8 cellular contexts compared by ENCODE assay signal in genomic region chr20:36063916-36064660, GRCh38.
DNase-seq lines count a peak whose midpoint lies in the region; ATAC-seq, FAIRE-seq and TF ChIP-seq lines count a peak whose summit lies in the region.

No MANE protein-coding gene starts in this region.

- no peak for TF ChIP-seq POLR2A in testis (IDR thresholded peaks at IDR 0.05)

- H3K36me3 Mint-ChIP-seq in activated CD8-positive, alpha-beta memory T cell treated with anti-CD3 and anti-CD28 coated beads, Interleukin-2, amount 10 ng/mL, durations not matched to agents 7 days and 5 days, result peaks cover 2% of the 10 kb centered on the region
- no peaks in the 10 kb centered on the region for H3K36me3 Mint-ChIP-seq in activated naive CD8-positive, alpha-beta T cell treated with anti-CD3 and anti-CD28 coated beads, Interleukin-2, amount 50 U/mL, for 24 hours (ENCODE audit: low read depth)

- H3K4me3 ChIP-seq in kidney (ENCODE audit: low read length in 2 of 2) (peak overlapping the region; percentile 36 to 70), testis (peak overlapping the region; percentile 65)

- intact Hi-C loops in kidney (cut with DNase I), result no loop called here
- intact Hi-C loops in testis (cut with DNase I; ENCODE audit: low total_unique reads), result no loop called here

- peaks cover 4% of the 10 kb centered on the region for H3K4me1 Mint-ChIP-seq in activated CD8-positive, alpha-beta memory T cell treated with anti-CD3 and anti-CD28 coated beads, Interleukin-2, amount 10 ng/mL, durations not matched to agents 7 days and 5 days
- H3K4me1 Mint-ChIP-seq in activated naive CD8-positive, alpha-beta T cell treated with anti-CD3 and anti-CD28 coated beads, Interleukin-2, amount 50 U/mL, for 24 hours, result peaks cover 5% of the 10 kb centered on the region

- DNase-seq in activated CD8-positive, alpha-beta memory T cell treated with anti-CD3 and anti-CD28 coated beads, Interleukin-2, amount 10 ng/mL, durations not matched to agents 7 days and 5 days, result no peak
- DNase-seq in activated CD8-positive, alpha-beta memory T cell treated with anti-CD3 and anti-CD28 coated beads, Interleukin-2, amount 50 U/mL, for 4 hours, result no peak
- peak; percentile 13 for DNase-seq in activated naive CD8-positive, alpha-beta T cell treated with anti-CD3 and anti-CD28 coated beads, Interleukin-2, amount 50 U/mL, for 24 hours
- DNase-seq in kidney, result no peak
- DNase-seq in testis, result peak; percentile 30
- no peak for DNase-seq in hepatic stellate cell (ENCODE audit: low spot score)
- DNase-seq in HuH-7 (ENCODE audit: low spot score), result no peak
- DNase-seq in D721Med (ENCODE audit: insufficient read length, low spot score), result no peak

- 17 to 21% methylated on average over 16 to 20 of the region's 26 CpGs for WGBS in testis, 2 donors

- H3K27ac Mint-ChIP-seq in activated CD8-positive, alpha-beta memory T cell treated with anti-CD3 and anti-CD28 coated beads, Interleukin-2, amount 10 ng/mL, durations not matched to agents 7 days and 5 days, result no peak overlapping the region
- H3K27ac Mint-ChIP-seq in activated naive CD8-positive, alpha-beta T cell treated with anti-CD3 and anti-CD28 coated beads, Interleukin-2, amount 50 U/mL, for 24 hours, result no peak overlapping the region

- H3K27ac ChIP-seq in kidney (ENCODE audit: low read depth in 2 of 2, low read length in 2 of 2) (peak overlapping the region; percentile 92 to 99), testis (peak overlapping the region in 1 of 2 donors; percentile 81)

- peak overlapping the region; percentile 84 for H3K4me3 Mint-ChIP-seq in activated CD8-positive, alpha-beta memory T cell treated with anti-CD3 and anti-CD28 coated beads, Interleukin-2, amount 10 ng/mL, durations not matched to agents 7 days and 5 days
- peak overlapping the region; percentile 78 for H3K4me3 Mint-ChIP-seq in activated naive CD8-positive, alpha-beta T cell treated with anti-CD3 and anti-CD28 coated beads, Interleukin-2, amount 50 U/mL, for 24 hours

- peaks cover 20% of the 10 kb centered on the region for H3K27me3 Mint-ChIP-seq in activated CD8-positive, alpha-beta memory T cell treated with anti-CD3 and anti-CD28 coated beads, Interleukin-2, amount 10 ng/mL, durations not matched to agents 7 days and 5 days
- H3K27me3 Mint-ChIP-seq in activated naive CD8-positive, alpha-beta T cell treated with anti-CD3 and anti-CD28 coated beads, Interleukin-2, amount 50 U/mL, for 24 hours, result no peaks in the 10 kb centered on the region

- no peaks in the 10 kb centered on the region for H3K27me3 ChIP-seq in testis

- H3K4me1 ChIP-seq in kidney (ENCODE audit: control insufficient read depth in 1 of 2, insufficient read depth in 1 of 2, low read depth in 1 of 2, low read length in 2 of 2) (peaks cover 4 to 12% of the 10 kb centered on the region in 2 donors), testis (peaks cover 5% of the 10 kb centered on the region)

- FAIRE-seq in kidney (lab: Jason Lieb, UNC) (no peak), D721Med (lab: Jason Lieb, UNC) (no peak)

- peak overlapping the region in 1 of 2 donors; percentile 78 for H3K9ac ChIP-seq in kidney (ENCODE audit: low read length in 2 of 2)

- H3K9me3 ChIP-seq in kidney (ENCODE audit: control insufficient read depth in 1 of 2, low read length in 2 of 2), result no peaks in the 10 kb centered on the region
- no peaks in the 10 kb centered on the region for H3K9me3 ChIP-seq in testis

- ATAC-seq in activated CD8-positive, alpha-beta memory T cell treated with anti-CD3 and anti-CD28 coated beads, Interleukin-2, amount 10 ng/mL, durations not matched to agents 7 days and 5 days, result no peak
- ATAC-seq in activated naive CD8-positive, alpha-beta T cell treated with anti-CD3 and anti-CD28 coated beads, Interleukin-2, amount 50 U/mL, for 24 hours, result no peak

- no peaks in the 10 kb centered on the region for H3K36me3 ChIP-seq in kidney (ENCODE audit: control insufficient read depth in 1 of 2, insufficient read depth in 2 of 2, low read length in 2 of 2)
- no peaks in the 10 kb centered on the region for H3K36me3 ChIP-seq in testis (ENCODE audit: low read depth, missing control alignments)

- no peaks in the 10 kb centered on the region for H3K9me3 Mint-ChIP-seq in activated CD8-positive, alpha-beta memory T cell treated with anti-CD3 and anti-CD28 coated beads, Interleukin-2, amount 10 ng/mL, durations not matched to agents 7 days and 5 days (ENCODE audit: low read depth)
- H3K9me3 Mint-ChIP-seq in activated naive CD8-positive, alpha-beta T cell treated with anti-CD3 and anti-CD28 coated beads, Interleukin-2, amount 50 U/mL, for 24 hours, result no peaks in the 10 kb centered on the region

- CTCF ChIA-PET in activated CD8-positive, alpha-beta memory T cell treated with anti-CD3 and anti-CD28 coated beads, Interleukin-2, amount 10 ng/mL, durations not matched to agents 7 days and 5 days (lab: Charles Lee), result interaction anchor here (0.6 to 1.6 kb wide), 3 partner anchors 68 to 600 kb away, joined by 3 to 16 read pairs (median 3); no protein-coding TSS in a partner anchor

- no peak for TF ChIP-seq CTCF in kidney (IDR thresholded peaks at IDR 0.05; ENCODE audit: borderline replicate concordance, extremely low read depth, insufficient read depth)
- TF ChIP-seq CTCF in testis (IDR thresholded peaks at IDR 0.05), result no peak
- no peak for TF ChIP-seq CTCF in D721Med (IDR thresholded peaks at IDR 0.05; ENCODE audit: insufficient read depth, missing control alignments)

Comparison
In these comparisons a context has a peak if more than half of its experiments do, and no peak if none do; other contexts are left out.
1. DNase-seq: peak in activated naive CD8-positive, alpha-beta T cell treated with anti-CD3 and anti-CD28 coated beads, Interleukin-2, amount 50 U/mL, for 24 hours (single experiment) and testis (single experiment); none in activated CD8-positive, alpha-beta memory T cell treated with anti-CD3 and anti-CD28 coated beads, Interleukin-2, amount 10 ng/mL, durations not matched to agents 7 days and 5 days (single experiment), activated CD8-positive, alpha-beta memory T cell treated with anti-CD3 and anti-CD28 coated beads, Interleukin-2, amount 50 U/mL, for 4 hours (single experiment), kidney (single experiment), hepatic stellate cell (single experiment), HuH-7 (single experiment) and D721Med (single experiment).